Comparison of ENCODE assay signal across 1 cellular context in genomic region chrX:71163010-71163409, GRCh38.
TF ChIP-seq lines count a peak whose summit lies in the region.

No MANE protein-coding gene starts in this region.

TF ChIP-seq in GM23338, 12 proteins besides CTCF, POLR2A, EP300 and RAD21:
- TF ChIP-seq EZH2phosphoT487 (IDR thresholded peaks at IDR 0.05; ENCODE audit: unreplicated experiment), result no peak
- no peak for TF ChIP-seq JUNB (IDR thresholded peaks at IDR 0.05; ENCODE audit: unreplicated experiment)
- TF ChIP-seq ZNF114 (CRISPR knock-in tag; IDR thresholded peaks at IDR 0.05), result no peak
- TF ChIP-seq ZNF331 (CRISPR knock-in tag; IDR thresholded peaks at IDR 0.05; ENCODE audit: low read depth), result no peak
- no peak for TF ChIP-seq STAT1 (IDR thresholded peaks at IDR 0.05; ENCODE audit: unreplicated experiment)
- no peak for TF ChIP-seq ZNF462 (CRISPR knock-in tag; IDR thresholded peaks at IDR 0.05)
